Comparison of ENCODE assay signal across 13 cellular contexts in the genomic region with DNA sequence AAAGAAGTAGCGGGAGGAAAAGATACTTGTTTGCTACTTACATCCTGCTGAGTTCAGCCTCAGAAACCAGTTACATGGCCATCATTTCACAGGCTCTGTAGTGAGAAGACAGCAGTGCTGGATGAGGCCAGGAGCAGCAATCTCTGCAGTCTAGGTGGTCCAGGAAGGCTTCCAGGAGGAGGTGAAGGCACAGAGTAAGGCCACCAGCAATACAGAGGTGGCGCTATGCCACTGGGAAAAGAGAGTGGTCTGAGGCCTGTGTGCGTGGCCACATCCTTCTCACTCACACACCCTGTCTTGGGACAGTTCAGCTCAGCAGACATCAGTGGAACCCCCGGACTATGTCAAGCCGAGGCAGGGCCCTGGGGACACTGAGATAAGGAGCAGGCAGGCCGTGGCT.
"Had no signal": no experiment of that assay in that cellular context is flagged by ENCODE, and none has a peak within 500 bp of the region (broad histone marks: within the 10 kb centered on the region; RNA-seq: fewer than 3 reads in every experiment).

No MANE protein-coding gene starts in this region.

- H3K27ac Mint-ChIP-seq: activated CD4-positive, alpha-beta T cell treated with anti-CD3 and anti-CD28 coated beads for 36 hours; activated naive CD8-positive, alpha-beta T cell treated with anti-CD3 and anti-CD28 coated beads, Interleukin-2, amount 10 ng/mL, durations not matched to agents 7 days and 5 days had no signal

- H3K4me3 ChIP-seq: left ventricle myocardium inferior, pancreas, skin epidermis, stomach, thoracic aorta had no signal

- H3K9me3 ChIP-seq: left ventricle myocardium inferior, pancreas, stomach, thoracic aorta had no signal

- H3K4me3 Mint-ChIP-seq: activated CD4-positive, alpha-beta T cell treated with anti-CD3 and anti-CD28 coated beads for 36 hours; activated CD8-positive, alpha-beta T cell treated with anti-CD3 and anti-CD28 coated beads, Interleukin-2, amount 10 ng/mL, durations not matched to agents 7 days and 5 days; activated naive CD8-positive, alpha-beta T cell treated with anti-CD3 and anti-CD28 coated beads, Interleukin-2, amount 10 ng/mL, durations not matched to agents 7 days and 5 days; neural crest cell had no signal

- ATAC-seq: activated CD4-positive, alpha-beta T cell treated with anti-CD3 and anti-CD28 coated beads for 36 hours; activated CD8-positive, alpha-beta T cell treated with anti-CD3 and anti-CD28 coated beads, Interleukin-2, amount 10 ng/mL, durations not matched to agents 7 days and 5 days; pancreas had no signal

- H3K27me3 ChIP-seq: pancreas, stomach had no signal

- H3K36me3 ChIP-seq: left ventricle myocardium inferior, pancreas, stomach, thoracic aorta had no signal

- DNase-seq: activated CD4-positive, alpha-beta T cell treated with anti-CD3 and anti-CD28 coated beads for 36 hours; activated CD8-positive, alpha-beta memory T cell treated with anti-CD3 and anti-CD28 coated beads, Interleukin-2, amount 50 U/mL, for 48 hours; activated CD8-positive, alpha-beta T cell treated with anti-CD3 and anti-CD28 coated beads, Interleukin-2, amount 10 ng/mL, durations not matched to agents 7 days and 5 days; activated naive CD8-positive, alpha-beta T cell treated with anti-CD3 and anti-CD28 coated beads, Interleukin-2, amount 10 ng/mL, durations not matched to agents 7 days and 5 days; anterior cingulate cortex; effector CD4-positive, alpha-beta T cell; left ventricle myocardium inferior; mesendoderm; pancreas; stomach had no signal

- H3K9me3 Mint-ChIP-seq: activated naive CD8-positive, alpha-beta T cell treated with anti-CD3 and anti-CD28 coated beads, Interleukin-2, amount 10 ng/mL, durations not matched to agents 7 days and 5 days; neural crest cell had no signal

- H3K27ac ChIP-seq: left ventricle myocardium inferior, pancreas, skin epidermis, thoracic aorta had no signal

- H3K4me1 ChIP-seq: pancreas had no signal

- H3K36me3 Mint-ChIP-seq: activated naive CD8-positive, alpha-beta T cell treated with anti-CD3 and anti-CD28 coated beads, Interleukin-2, amount 10 ng/mL, durations not matched to agents 7 days and 5 days had no signal

- H3K27me3 Mint-ChIP-seq: activated CD4-positive, alpha-beta T cell treated with anti-CD3 and anti-CD28 coated beads for 36 hours had no signal
